ENCODE assay signal across 11 cellular contexts in genomic region chr4:128841402-128841801, GRCh38. TPM values are rescaled to one million over a fixed set of nuclear protein-coding genes. Genes with fewer than 3 reads are reported as not detected.
A peak's percentile ranks its signal among the peaks of the same experiment; 100 is the strongest.
DNase-seq lines count a peak whose midpoint lies in the region; ATAC-seq and TF ChIP-seq lines count a peak whose summit lies in the region.
"Had no signal": no experiment of that assay in that cellular context is flagged by ENCODE, and none has a peak within 500 bp of the region (broad histone marks: within the 10 kb centered on the region; RNA-seq: fewer than 3 reads in every experiment).

No MANE protein-coding gene starts in this region.

- no peaks in the 10 kb centered on the region for H3K27me3 ChIP-seq in foreskin keratinocyte

- CTCF ChIA-PET in activated naive CD4-positive, alpha-beta T cell treated with anti-CD3 and anti-CD28 coated beads for 36 hours (lab: Charles Lee): interaction anchor here (0.6 to 0.8 kb wide), 2 partner anchors 23 to 29 kb away, joined by 3 to 4 read pairs; no protein-coding TSS in a partner anchor
- CTCF ChIA-PET in WTC11 (lab: Charles Lee): no interaction called here

- no peak overlapping the region for H3K27ac ChIP-seq in foreskin keratinocyte

- H3K36me3 Mint-ChIP-seq in activated naive CD4-positive, alpha-beta T cell treated with anti-CD3 and anti-CD28 coated beads for 36 hours (ENCODE audit: low read depth): peaks cover 34% of the 10 kb centered on the region
- peaks cover 77% of the 10 kb centered on the region for H3K36me3 Mint-ChIP-seq in WTC11
- peaks cover 30 to 53% of the 10 kb centered on the region in 2 donors for H3K36me3 Mint-ChIP-seq in stimulated activated naive B cell treated with anti-CD40 and anti-IgM and Interleukin-4, amounts not matched to agents 10 μg/mL and 1 μg/mL and 100 μg/mL, for 72 hours

- H3K4me1 ChIP-seq in foreskin keratinocyte: no peaks in the 10 kb centered on the region

- H3K4me3 Mint-ChIP-seq in activated naive CD4-positive, alpha-beta T cell treated with anti-CD3 and anti-CD28 coated beads for 36 hours: no peak overlapping the region
- H3K4me3 Mint-ChIP-seq in WTC11: no peak overlapping the region
- H3K4me3 Mint-ChIP-seq in stimulated activated naive B cell treated with anti-CD40 and anti-IgM and Interleukin-4, amounts not matched to agents 10 μg/mL and 1 μg/mL and 100 μg/mL, for 72 hours: no peak overlapping the region

- no peak for ATAC-seq in WTC11
- ATAC-seq in foreskin keratinocyte: peak; percentile 28
- no peak for ATAC-seq in stimulated activated naive B cell treated with anti-CD40 and anti-IgM and Interleukin-4, amounts not matched to agents 10 μg/mL and 1 μg/mL and 100 μg/mL, for 72 hours (replicated peaks)
- ATAC-seq in GM21717 (IDR thresholded peaks at IDR 0.05; ENCODE audit: unreplicated experiment): no peak
- ATAC-seq in GM19035 (IDR thresholded peaks at IDR 0.05; ENCODE audit: unreplicated experiment): no peak

- peaks cover 53% of the 10 kb centered on the region for H3K4me1 Mint-ChIP-seq in activated naive CD4-positive, alpha-beta T cell treated with anti-CD3 and anti-CD28 coated beads for 36 hours (ENCODE audit: low read depth)
- peaks cover 77% of the 10 kb centered on the region for H3K4me1 Mint-ChIP-seq in WTC11
- peaks cover 20 to 21% of the 10 kb centered on the region in 2 donors for H3K4me1 Mint-ChIP-seq in stimulated activated naive B cell treated with anti-CD40 and anti-IgM and Interleukin-4, amounts not matched to agents 10 μg/mL and 1 μg/mL and 100 μg/mL, for 72 hours

- no peaks in the 10 kb centered on the region for H3K27me3 Mint-ChIP-seq in activated naive CD4-positive, alpha-beta T cell treated with anti-CD3 and anti-CD28 coated beads for 36 hours (ENCODE audit: low read depth)
- H3K27me3 Mint-ChIP-seq in WTC11 (ENCODE audit: low read depth): no peaks in the 10 kb centered on the region
- H3K27me3 Mint-ChIP-seq in stimulated activated naive B cell treated with anti-CD40 and anti-IgM and Interleukin-4, amounts not matched to agents 10 μg/mL and 1 μg/mL and 100 μg/mL, for 72 hours: no peaks in the 10 kb centered on the region

- no peak for TF ChIP-seq CTCF in WTC11 (IDR thresholded peaks at IDR 0.05)
- no peak for TF ChIP-seq CTCF in foreskin keratinocyte (conservative IDR thresholded peaks at IDR 0.05)

- POLR2A ChIA-PET in WTC11 (lab: Charles Lee): interaction anchor here (0.5 to 1.8 kb wide), 4 partner anchors 22 to 142 kb away, joined by 3 to 7 read pairs (median 6); no protein-coding TSS in a partner anchor

- intact Hi-C loops in activated naive CD4-positive, alpha-beta T cell treated with anti-CD3 and anti-CD28 coated beads for 36 hours (cut with micrococcal nuclease): loop anchor here (2.0 kb wide), 1 partner anchor 21 kb away; no protein-coding TSS in a partner anchor

- DNase-seq in activated naive CD4-positive, alpha-beta T cell treated with anti-CD3 and anti-CD28 coated beads for 36 hours: no peak
- no peak for DNase-seq in activated naive CD4-positive, alpha-beta T cell (lab: John Stamatoyannopoulos, UW)
- no peak for DNase-seq in WTC11 (ENCODE audit: low spot score)
- peak in 1 of 2 donors; percentile 20 for DNase-seq in foreskin keratinocyte
- no peak for DNase-seq in stimulated activated naive B cell treated with anti-CD40 and anti-IgM and Interleukin-4, amounts not matched to agents 10 μg/mL and 1 μg/mL and 100 μg/mL, for 72 hours
- no peak for DNase-seq in HT-29 (ENCODE audit: low spot score)
- DNase-seq: foreskin fibroblast, NCI-H1105, SK-N-SH had no signal

- H3K27ac Mint-ChIP-seq in activated naive CD4-positive, alpha-beta T cell treated with anti-CD3 and anti-CD28 coated beads for 36 hours: peak overlapping the region; percentile 64
- H3K27ac Mint-ChIP-seq in WTC11: peak overlapping the region; percentile 66
- peak overlapping the region; percentile 57 for H3K27ac Mint-ChIP-seq in stimulated activated naive B cell treated with anti-CD40 and anti-IgM and Interleukin-4, amounts not matched to agents 10 μg/mL and 1 μg/mL and 100 μg/mL, for 72 hours

- no peaks in the 10 kb centered on the region for H3K9me3 Mint-ChIP-seq in activated naive CD4-positive, alpha-beta T cell treated with anti-CD3 and anti-CD28 coated beads for 36 hours
- no peaks in the 10 kb centered on the region for H3K9me3 Mint-ChIP-seq in WTC11
- no peaks in the 10 kb centered on the region for H3K9me3 Mint-ChIP-seq in stimulated activated naive B cell treated with anti-CD40 and anti-IgM and Interleukin-4, amounts not matched to agents 10 μg/mL and 1 μg/mL and 100 μg/mL, for 72 hours

TF ChIP-seq in WTC11, 78 proteins besides CTCF, POLR2A, EP300 and RAD21:
- TF ChIP-seq ATF1 (CRISPR knock-in tag; IDR thresholded peaks at IDR 0.05) (no peak), NFYB (CRISPR knock-in tag; conservative IDR thresholded peaks at IDR 0.05; ENCODE audit: low read depth) (no peak), ZNF396 (CRISPR knock-in tag; IDR thresholded peaks at IDR 0.05; ENCODE audit: borderline replicate concordance) (no peak), SMAD4 (CRISPR knock-in tag; IDR thresholded peaks at IDR 0.05) (no peak), E2F4 (CRISPR knock-in tag; IDR thresholded peaks at IDR 0.05; ENCODE audit: borderline replicate concordance, low read depth) (no peak), MXD4 (CRISPR knock-in tag; IDR thresholded peaks at IDR 0.05; ENCODE audit: borderline replicate concordance) (no peak), TP53 (CRISPR knock-in tag; IDR thresholded peaks at IDR 0.05) (no peak)

RNA-seq across cellular contexts. Expression of gene JADE1, which starts 31.9 kb away (rescaled TPM):
- total RNA-seq in activated naive CD4-positive, alpha-beta T cell treated with anti-CD3 and anti-CD28 coated beads for 36 hours: 10 to 100 TPM; 35.8 to 38.2 TPM
- total RNA-seq in WTC11 (2021) (132 to 156 TPM (median 150 TPM) in 3 replicates), foreskin keratinocyte (6.7 and 7.9 TPM in 2 replicates)
- 2.3 and 2.9 TPM in 2 replicates for polyA plus RNA-seq in foreskin keratinocyte
- 14.1 and 18.3 TPM in 2 replicates for total RNA-seq in HT-29 (2014; rRNA removed; shearing (Covaris generic))
